ENCODE assay signal across 8 cellular contexts in the genomic region with DNA sequence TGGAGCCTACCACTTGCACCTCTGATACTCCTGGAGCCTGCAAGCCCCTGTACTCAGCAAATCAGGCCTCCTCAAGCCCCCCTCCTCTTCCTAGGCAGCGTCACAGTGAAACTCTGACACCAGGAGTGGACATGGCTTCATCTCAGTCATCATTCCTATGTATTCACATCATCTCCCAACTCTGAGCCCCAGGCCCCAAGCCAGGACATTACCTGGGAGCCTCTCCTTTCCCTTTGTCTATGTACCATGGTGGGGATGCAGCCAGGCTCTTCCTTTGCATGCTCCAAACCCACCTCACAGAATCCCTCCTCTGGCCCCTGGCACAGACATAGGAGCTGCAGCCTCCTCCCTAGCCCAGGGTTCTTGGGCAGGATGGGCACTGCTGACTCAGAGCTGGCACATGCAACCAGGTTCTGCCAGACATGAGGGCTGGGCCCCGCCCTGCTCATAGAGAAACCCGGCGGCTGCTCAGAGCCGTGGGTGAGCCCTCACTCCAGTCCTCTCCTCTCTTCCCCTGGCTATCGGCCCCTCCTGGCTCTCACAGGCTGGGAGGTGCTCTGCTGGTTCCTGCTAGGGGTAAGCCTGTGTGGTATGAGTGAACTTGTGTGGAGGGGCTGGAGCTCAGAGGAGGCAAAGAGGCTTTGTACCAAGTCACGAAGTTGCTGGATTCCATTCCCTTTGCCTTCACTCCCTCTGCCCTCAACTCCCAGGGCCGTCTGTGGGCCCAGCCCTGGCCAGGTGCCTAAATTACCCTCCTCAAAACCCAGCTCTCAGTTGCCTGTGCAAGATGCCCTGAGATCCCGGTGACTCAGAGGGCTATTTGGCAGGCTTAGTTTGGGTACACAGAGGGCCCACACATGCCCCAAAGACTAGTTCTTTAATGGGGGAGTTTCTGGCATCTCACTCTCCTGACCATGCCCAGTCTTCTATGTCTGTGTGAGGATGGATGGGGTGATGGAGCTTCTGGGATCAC. TPM values are rescaled to one million over a fixed set of nuclear protein-coding genes. Genes with fewer than 3 reads are reported as not detected.
A peak's percentile ranks its signal among the peaks of the same experiment; 100 is the strongest.
DNase-seq lines count a peak whose midpoint lies in the region; ATAC-seq and TF ChIP-seq lines count a peak whose summit lies in the region.

No MANE protein-coding gene starts in this region.

- no peak overlapping the region for H2BK15ac ChIP-seq in mesendoderm (replicated peaks; ENCODE audit: low read depth)

- H2AK5ac ChIP-seq in mesendoderm (ENCODE audit: low read length) = no peak overlapping the region

- intact Hi-C loops in body of pancreas (cut with DNase I) = no loop called here

- no peaks in the 10 kb centered on the region for H3K79me2 ChIP-seq in mesendoderm (ENCODE audit: control insufficient read depth, insufficient read depth, low read length)

- no peaks in the 10 kb centered on the region for H3K36me3 Mint-ChIP-seq in CD4-positive, CD25-positive, alpha-beta regulatory T cell

- no peak overlapping the region for H3K18ac ChIP-seq in mesendoderm (ENCODE audit: low read length)

- no peak for TF ChIP-seq EP300 in upper lobe of left lung (IDR thresholded peaks at IDR 0.05)

- no peak overlapping the region for H3K4me3 ChIP-seq in CD4-positive, CD25-positive, alpha-beta regulatory T cell (ENCODE audit: low read depth, low read length)
- H3K4me3 ChIP-seq in body of pancreas (no peak overlapping the region), mesendoderm (ENCODE audit: low read length) (no peak overlapping the region), upper lobe of left lung (no peak overlapping the region)

- no peak overlapping the region for H2BK120ac ChIP-seq in mesendoderm (ENCODE audit: low read depth, low read length)

- H3K79me1 ChIP-seq in mesendoderm (ENCODE audit: low read length) = no peaks in the 10 kb centered on the region

- no peak overlapping the region for H4K8ac ChIP-seq in mesendoderm (ENCODE audit: low read depth, low read length)

- no peak overlapping the region for H3K27ac ChIP-seq in CD4-positive, CD25-positive, alpha-beta regulatory T cell (ENCODE audit: insufficient read depth, low read length, poor library complexity, severe bottlenecking)
- H3K27ac ChIP-seq in body of pancreas = peak overlapping the region in 3 of 4 donors; percentile 55 to 64 (median 62)
- H3K27ac ChIP-seq in mesendoderm (ENCODE audit: low read depth, low read length) = no peak overlapping the region
- H3K27ac ChIP-seq in upper lobe of left lung = peak overlapping the region; percentile 72 to 88 (median 87)

- H3K9me3 ChIP-seq in CD4-positive, CD25-positive, alpha-beta regulatory T cell (ENCODE audit: control insufficient read depth in 2 of 2, low read length in 2 of 2) = no peaks in the 10 kb centered on the region
- no peaks in the 10 kb centered on the region for H3K9me3 ChIP-seq in body of pancreas
- H3K9me3 ChIP-seq in upper lobe of left lung = no peaks in the 10 kb centered on the region

- no peaks in the 10 kb centered on the region for H3K9me3 Mint-ChIP-seq in CD4-positive, CD25-positive, alpha-beta regulatory T cell

- no peak overlapping the region for H3K4ac ChIP-seq in mesendoderm (ENCODE audit: low read depth, low read length)

- no peak overlapping the region for H2BK5ac ChIP-seq in mesendoderm (ENCODE audit: low read length)

- ATAC-seq in CD4-positive, CD25-positive, alpha-beta regulatory T cell (ENCODE audit: low read depth in 2 of 2) = peak; percentile 96 to 97
- ATAC-seq in body of pancreas (peak; percentile 34), upper lobe of left lung (ENCODE audit: low FRiP score in 2 of 2) (peak; percentile 29 to 77), HG03135 (IDR thresholded peaks at IDR 0.05; ENCODE audit: unreplicated experiment) (no peak)

- TF ChIP-seq CTCF in body of pancreas (IDR thresholded peaks at IDR 0.05) (no peak), upper lobe of left lung (IDR thresholded peaks at IDR 0.05) (no peak)

- H3K4me2 ChIP-seq in mesendoderm (ENCODE audit: low read length) = no peak overlapping the region

- H3K27ac Mint-ChIP-seq in CD4-positive, CD25-positive, alpha-beta regulatory T cell = peak overlapping the region; percentile 58 to 92 (median 79)

- H3K4me3 Mint-ChIP-seq in CD4-positive, CD25-positive, alpha-beta regulatory T cell = peak overlapping the region; percentile 77 to 93 (median 86)

- H3K56ac ChIP-seq in mesendoderm (ENCODE audit: low read length) = no peak overlapping the region

- no peak overlapping the region for H3K9ac ChIP-seq in mesendoderm (ENCODE audit: low read length)

- H3K36me3 ChIP-seq in CD4-positive, CD25-positive, alpha-beta regulatory T cell (ENCODE audit: control insufficient read depth, insufficient read depth, low read length) = no peaks in the 10 kb centered on the region
- H3K36me3 ChIP-seq in body of pancreas (replicated peaks in 1 of 2; ENCODE audit: insufficient read depth in 1 of 2, low read depth in 2 of 2) = no peaks in the 10 kb centered on the region
- H3K36me3 ChIP-seq in mesendoderm (ENCODE audit: control insufficient read depth, insufficient read depth, low read length) = no peaks in the 10 kb centered on the region
- no peaks in the 10 kb centered on the region for H3K36me3 ChIP-seq in upper lobe of left lung

- H3K4me1 Mint-ChIP-seq in CD4-positive, CD25-positive, alpha-beta regulatory T cell = peaks cover 0 to 36% (median 20%) of the 10 kb centered on the region in 4 donors

- peaks cover 16% of the 10 kb centered on the region for H3K27me3 Mint-ChIP-seq in CD4-positive, CD25-positive, alpha-beta regulatory T cell

- no peaks in the 10 kb centered on the region for H3K27me3 ChIP-seq in CD4-positive, CD25-positive, alpha-beta regulatory T cell (ENCODE audit: control insufficient read depth, insufficient read depth, low read length)
- H3K27me3 ChIP-seq in body of pancreas = no peaks in the 10 kb centered on the region
- H3K27me3 ChIP-seq in mesendoderm (ENCODE audit: insufficient read depth, low read length, poor library complexity) = peaks cover 8% of the 10 kb centered on the region
- peaks cover 0 to 7% (median 0%) of the 10 kb centered on the region in 4 donors for H3K27me3 ChIP-seq in upper lobe of left lung

- 38 to 61% methylated on average over 9 of the region's 9 CpGs for WGBS in body of pancreas, 2 donors
- WGBS in mesendoderm (ENCODE audit: extremely low coverage, insufficient coverage, low lambda C conversion rate) = no CpG with 5 or more reads among the region's 9 CpGs
- 41 to 43% methylated on average over 8 of the region's 9 CpGs for WGBS in upper lobe of left lung, 2 donors

- H3K4me1 ChIP-seq in CD4-positive, CD25-positive, alpha-beta regulatory T cell (ENCODE audit: control insufficient read depth, insufficient read depth, low read length, poor library complexity, severe bottlenecking) = peaks cover 29% of the 10 kb centered on the region
- peaks cover 17% of the 10 kb centered on the region for H3K4me1 ChIP-seq in body of pancreas
- no peaks in the 10 kb centered on the region for H3K4me1 ChIP-seq in mesendoderm (ENCODE audit: control insufficient read depth, low read depth, low read length)
- peaks cover 17 to 38% (median 24%) of the 10 kb centered on the region in 4 donors for H3K4me1 ChIP-seq in upper lobe of left lung

- H4K5ac ChIP-seq in mesendoderm (ENCODE audit: low read length) = no peak overlapping the region

- peak; percentile 26 to 86 (median 30) for DNase-seq in CD4-positive, CD25-positive, alpha-beta regulatory T cell
- DNase-seq in RPMI8226 (peak; percentile 80), body of pancreas (peak in 3 of 4 donors; percentile 53 to 78 (median 58)), mesendoderm (peak; percentile 30), upper lobe of left lung (peak; percentile 68 to 90), NCI-H1092 treated with DMSO at 0.1 percent for 48 hours (lab: John Stamatoyannopoulos, UW) (no peak), NCI-H1105 (lab: John Stamatoyannopoulos, UW) (no peak)

- TF ChIP-seq POLR2A in body of pancreas (IDR thresholded peaks at IDR 0.05) = no peak
- peak in 1 of 4 donors; percentile 11 for TF ChIP-seq POLR2A in upper lobe of left lung (IDR thresholded peaks at IDR 0.05)

- H3K23ac ChIP-seq in mesendoderm (ENCODE audit: low read length) = no peak overlapping the region

RNA-seq across cellular contexts. Expression of gene PLCD1, which starts 1.9 kb away (rescaled TPM):
- 47.5 TPM for total RNA-seq in CD4-positive, CD25-positive, alpha-beta regulatory T cell
- polyA plus RNA-seq in CD4-positive, CD25-positive, alpha-beta regulatory T cell = 10 to 100 TPM; 26.2 to 32.5 (median 28.6) TPM
- total RNA-seq in body of pancreas = 10 to 100 TPM in 1 of 2 donors, 1 to 10 TPM in 1; 7.9 to 12.2 TPM
- polyA plus RNA-seq in mesendoderm (2013, experiment 1 of 2) = 6.8 TPM
- 6.6 TPM for polyA plus RNA-seq in mesendoderm (2013, experiment 2 of 2)
- 10 to 100 TPM; 20.8 to 80.1 (median 36.1) TPM for total RNA-seq in upper lobe of left lung

RNA-seq across cellular contexts. Expression of gene DLEC1, which starts 7.7 kb away (rescaled TPM):
- 4.9 TPM for total RNA-seq in CD4-positive, CD25-positive, alpha-beta regulatory T cell
- under 1 TPM; 0.09 to 0.65 (median 0.50) TPM for polyA plus RNA-seq in CD4-positive, CD25-positive, alpha-beta regulatory T cell
- total RNA-seq in body of pancreas = 1 to 10 TPM in 1 of 2 donors, under 1 TPM in 1; 0.78 to 1.3 TPM
- 0.28 TPM for polyA plus RNA-seq in mesendoderm (2013, experiment 1 of 2)
- polyA plus RNA-seq in mesendoderm (2013, experiment 2 of 2) = 0.25 TPM
- total RNA-seq in upper lobe of left lung = 10 to 100 TPM in 3 of 6 donors, 1 to 10 TPM in 3; 2.3 to 34.8 (median 14.3) TPM

RNA-seq across cellular contexts. Expression of gene VILL, which starts 40.7 kb away (rescaled TPM):
- 24.0 TPM for total RNA-seq in CD4-positive, CD25-positive, alpha-beta regulatory T cell
- polyA plus RNA-seq in CD4-positive, CD25-positive, alpha-beta regulatory T cell = 10 to 100 TPM in 3 of 4 donors, 1 to 10 TPM in 1; 9.0 to 15.5 (median 12.4) TPM
- total RNA-seq in body of pancreas (10 to 100 TPM in 1 of 2 donors, 1 to 10 TPM in 1; 3.6 to 10.4 TPM), upper lobe of left lung (10 to 100 TPM in 5 of 6 donors, 1 to 10 TPM in 1; 5.6 to 41.9 (median 19.0) TPM)
- polyA plus RNA-seq in mesendoderm (2013, experiment 1 of 2) = 1.9 TPM
- polyA plus RNA-seq in mesendoderm (2013, experiment 2 of 2) = 2.2 TPM

Comparison
In these comparisons a context has a peak if more than half of its experiments do, and no peak if none do; other contexts are left out.
1. DNase-seq: peak in CD4-positive, CD25-positive, alpha-beta regulatory T cell (3 of 3), RPMI8226 (single experiment), body of pancreas (3 of 4), mesendoderm (single experiment) and upper lobe of left lung (2 of 2); none in NCI-H1092 treated with DMSO at 0.1 percent for 48 hours (single experiment) and NCI-H1105 (single experiment).
2. H3K27ac ChIP-seq: peak in body of pancreas (3 of 4) and upper lobe of left lung (4 of 4); none in CD4-positive, CD25-positive, alpha-beta regulatory T cell (single experiment) and mesendoderm (single experiment).